ENCODE assay signal across 8 cellular contexts in genomic region chr20:49541733-49542513, GRCh38. TPM values are rescaled to one million over a fixed set of nuclear protein-coding genes. Genes with fewer than 3 reads are reported as not detected.
A peak's percentile ranks its signal among the peaks of the same experiment; 100 is the strongest.
DNase-seq lines count a peak whose midpoint lies in the region; ATAC-seq and TF ChIP-seq lines count a peak whose summit lies in the region.

No MANE protein-coding gene starts in this region.

- no peak for TF ChIP-seq POLR2A in erythroblast (IDR thresholded peaks at IDR 0.05; ENCODE audit: low read length)

- POLR2A ChIA-PET in CD8-positive, alpha-beta memory T cell (lab: Charles Lee): no interaction called here
- POLR2A ChIA-PET in naive thymus-derived CD8-positive, alpha-beta T cell (lab: Charles Lee): no interaction called here

- no peak overlapping the region for H3K4me3 Mint-ChIP-seq in CD8-positive, alpha-beta memory T cell
- H3K4me3 Mint-ChIP-seq in activated CD8-positive, alpha-beta memory T cell treated with anti-CD3 and anti-CD28 coated beads, Interleukin-2, amount 10 ng/mL, durations not matched to agents 7 days and 5 days: no peak overlapping the region
- no peak overlapping the region for H3K4me3 Mint-ChIP-seq in naive thymus-derived CD8-positive, alpha-beta T cell

- H3K27me3 Mint-ChIP-seq in CD8-positive, alpha-beta memory T cell: peaks cover 4 to 7% of the 10 kb centered on the region in 2 donors
- no peaks in the 10 kb centered on the region for H3K27me3 Mint-ChIP-seq in activated CD8-positive, alpha-beta memory T cell treated with anti-CD3 and anti-CD28 coated beads, Interleukin-2, amount 10 ng/mL, durations not matched to agents 7 days and 5 days
- peaks cover 1 to 28% (median 11%) of the 10 kb centered on the region in 5 donors for H3K27me3 Mint-ChIP-seq in naive thymus-derived CD8-positive, alpha-beta T cell

- peaks cover 2 to 4% (median 3%) of the 10 kb centered on the region in 3 donors for H3K4me1 Mint-ChIP-seq in CD8-positive, alpha-beta memory T cell
- H3K4me1 Mint-ChIP-seq in activated CD8-positive, alpha-beta memory T cell treated with anti-CD3 and anti-CD28 coated beads, Interleukin-2, amount 10 ng/mL, durations not matched to agents 7 days and 5 days: peaks cover 19% of the 10 kb centered on the region
- peaks cover 0 to 4% (median 0%) of the 10 kb centered on the region in 4 donors for H3K4me1 Mint-ChIP-seq in naive thymus-derived CD8-positive, alpha-beta T cell

- H3K9me3 ChIP-seq in CD8-positive, alpha-beta memory T cell (ENCODE audit: low read length): no peaks in the 10 kb centered on the region

- peaks cover 0 to 8% (median 0%) of the 10 kb centered on the region in 3 donors for H3K36me3 Mint-ChIP-seq in CD8-positive, alpha-beta memory T cell
- H3K36me3 Mint-ChIP-seq in activated CD8-positive, alpha-beta memory T cell treated with anti-CD3 and anti-CD28 coated beads, Interleukin-2, amount 10 ng/mL, durations not matched to agents 7 days and 5 days: peaks cover 32% of the 10 kb centered on the region
- H3K36me3 Mint-ChIP-seq in naive thymus-derived CD8-positive, alpha-beta T cell: peaks cover 0 to 8% (median 5%) of the 10 kb centered on the region in 3 donors

- H3K27ac Mint-ChIP-seq in CD8-positive, alpha-beta memory T cell: peak overlapping the region in 2 of 8 donors; percentile 34 to 53
- H3K27ac Mint-ChIP-seq in activated CD8-positive, alpha-beta memory T cell treated with anti-CD3 and anti-CD28 coated beads, Interleukin-2, amount 10 ng/mL, durations not matched to agents 7 days and 5 days: peak overlapping the region; percentile 89
- no peak overlapping the region for H3K27ac Mint-ChIP-seq in naive thymus-derived CD8-positive, alpha-beta T cell

- no peaks in the 10 kb centered on the region for H3K27me3 ChIP-seq in CD8-positive, alpha-beta memory T cell (ENCODE audit: insufficient read depth, low read length, poor library complexity, severe bottlenecking)

- no peak overlapping the region for H3K4me3 ChIP-seq in CD8-positive, alpha-beta memory T cell (ENCODE audit: low read length)

- CTCF ChIA-PET in CD8-positive, alpha-beta memory T cell (lab: Charles Lee): interaction anchor here (0.8 to 8.0 kb wide), 16 partner anchors 11 to 416 kb away, joined by 3 to 62 read pairs (median 4); no protein-coding TSS in a partner anchor
- CTCF ChIA-PET in activated CD8-positive, alpha-beta memory T cell treated with anti-CD3 and anti-CD28 coated beads, Interleukin-2, amount 10 ng/mL, durations not matched to agents 7 days and 5 days (lab: Charles Lee): interaction anchor here (0.6 to 15.7 kb wide), 37 partner anchors 8 to 390 kb away, joined by 3 to 559 read pairs (median 4); partner anchors contain the start of genes SLC9A8 and SPATA2

- H3K4me1 ChIP-seq in CD8-positive, alpha-beta memory T cell (ENCODE audit: insufficient read depth, low read length): no peaks in the 10 kb centered on the region

- H3K36me3 ChIP-seq in CD8-positive, alpha-beta memory T cell (ENCODE audit: insufficient read depth, low read length): no peaks in the 10 kb centered on the region

- DNase-seq in CD8-positive, alpha-beta memory T cell: peak; percentile 17 to 70 (median 43)
- DNase-seq in HuH-7 (ENCODE audit: low spot score): peak; percentile 83
- peak; percentile 48 for DNase-seq in NOMO-1 treated with dmso at 0.1 percent for 144 hours (lab: John Stamatoyannopoulos, UW; ENCODE audit: unreplicated experiment)
- peak; percentile 87 for DNase-seq in activated CD8-positive, alpha-beta memory T cell treated with anti-CD3 and anti-CD28 coated beads, Interleukin-2, amount 10 ng/mL, durations not matched to agents 7 days and 5 days
- DNase-seq in erythroblast (lab: John Stamatoyannopoulos, UW): peak; percentile 79 to 82
- peak in 8 of 10 donors; percentile 8 to 34 (median 20) for DNase-seq in naive thymus-derived CD8-positive, alpha-beta T cell
- DNase-seq in stimulated activated naive CD8-positive, alpha-beta T cell treated with anti-CD3 and anti-CD28 coated beads, Interleukin-15, Interleukin-2, amounts not matched to agents 100 U/mL and 50 U/mL, for 24 hours: peak; percentile 76
- DNase-seq in occipital lobe (lab: John Stamatoyannopoulos, UW): no peak

- ATAC-seq in activated CD8-positive, alpha-beta memory T cell treated with anti-CD3 and anti-CD28 coated beads, Interleukin-2, amount 10 ng/mL, durations not matched to agents 7 days and 5 days: peak; percentile 88
- ATAC-seq in naive thymus-derived CD8-positive, alpha-beta T cell: peak in 1 of 2 donors; percentile 41
- ATAC-seq in stimulated activated naive CD8-positive, alpha-beta T cell treated with anti-CD3 and anti-CD28 coated beads, Interleukin-15, Interleukin-2, amounts not matched to agents 100 U/mL and 50 U/mL, for 24 hours: peak; percentile 69

- no peak overlapping the region for H3K27ac ChIP-seq in CD8-positive, alpha-beta memory T cell (ENCODE audit: low read depth, low read length)

- peaks cover 4 to 14% (median 5%) of the 10 kb centered on the region in 5 donors for H3K9me3 Mint-ChIP-seq in CD8-positive, alpha-beta memory T cell
- H3K9me3 Mint-ChIP-seq in activated CD8-positive, alpha-beta memory T cell treated with anti-CD3 and anti-CD28 coated beads, Interleukin-2, amount 10 ng/mL, durations not matched to agents 7 days and 5 days (ENCODE audit: low read depth): peaks cover 5% of the 10 kb centered on the region
- peaks cover 0 to 21% (median 7%) of the 10 kb centered on the region in 9 donors for H3K9me3 Mint-ChIP-seq in naive thymus-derived CD8-positive, alpha-beta T cell

RNA-seq across cellular contexts. Expression of gene PTGIS, which starts 26.0 kb away (rescaled TPM):
- total RNA-seq in CD8-positive, alpha-beta memory T cell: 1 to 10 TPM; 7.6 to 7.8 TPM
- polyA plus RNA-seq in CD8-positive, alpha-beta memory T cell: 0.15 TPM
- total RNA-seq in activated CD8-positive, alpha-beta memory T cell treated with anti-CD3 and anti-CD28 coated beads, Interleukin-2, amount 10 ng/mL, durations not matched to agents 7 days and 5 days: 10 to 100 TPM in 1 of 2 experiments, 1 to 10 TPM in 1; 3.8 to 15.1 TPM
- total RNA-seq in naive thymus-derived CD8-positive, alpha-beta T cell: not detected
- not detected for polyA plus RNA-seq in naive thymus-derived CD8-positive, alpha-beta T cell
- total RNA-seq in occipital lobe: 10.8 TPM

RNA-seq across cellular contexts. Expression of gene KCNB1, which starts 59.5 kb away (rescaled TPM):
- total RNA-seq in CD8-positive, alpha-beta memory T cell: under 1 TPM in 1 of 2 experiments, not detected in 1; 0.77 TPM
- not detected for polyA plus RNA-seq in CD8-positive, alpha-beta memory T cell
- total RNA-seq in activated CD8-positive, alpha-beta memory T cell treated with anti-CD3 and anti-CD28 coated beads, Interleukin-2, amount 10 ng/mL, durations not matched to agents 7 days and 5 days: under 1 TPM in 1 of 2 experiments, not detected in 1; 0.05 TPM
- under 1 TPM in 1 of 2 experiments, not detected in 1; 0.05 TPM for total RNA-seq in naive thymus-derived CD8-positive, alpha-beta T cell
- polyA plus RNA-seq in naive thymus-derived CD8-positive, alpha-beta T cell: not detected
- total RNA-seq in occipital lobe: 5.8 TPM

Comparison
In these comparisons a context has a peak if more than half of its experiments do, and no peak if none do; other contexts are left out.
1. RNA of gene PTGIS, which starts 26.0 kb away (total RNA-seq): 3.8 to 15.1 TPM in activated CD8-positive, alpha-beta memory T cell treated with anti-CD3 and anti-CD28 coated beads, Interleukin-2, amount 10 ng/mL, durations not matched to agents 7 days and 5 days, 10.8 TPM in occipital lobe (single experiment) and 7.6 to 7.8 TPM in CD8-positive, alpha-beta memory T cell; not detected in naive thymus-derived CD8-positive, alpha-beta T cell; every median in the first group is over 4 times any median in the second.